1 cellular context compared by ENCODE assay signal in genomic region chr1:160579216-160579701, GRCh38.
A peak's percentile ranks its signal among the peaks of the same experiment; 100 is the strongest.
TF ChIP-seq lines count a peak whose summit lies in the region.

Gene CD84 (minus strand): TSS chr1:160579496. CDS start chr1:160579437, 59 bp downstream.

TF ChIP-seq in K562, 482 proteins besides CTCF, POLR2A, EP300 and RAD21 (continued from another document):
- TF ChIP-seq ZNF639 (CRISPR knock-in tag; conservative IDR thresholded peaks at IDR 0.05 in 1 of 2, IDR thresholded peaks at IDR 0.05 in 1 of 2) = peak in 1 of 2 experiments; percentile 80; a peak in 2 of 4 replicates
- no peak for TF ChIP-seq LARP7 (IDR thresholded peaks at IDR 0.05)
- TF ChIP-seq ZNF133 (CRISPR knock-in tag; IDR thresholded peaks at IDR 0.05) = no peak
- TF ChIP-seq SPI1 (IDR thresholded peaks at IDR 0.05; ENCODE audit: borderline replicate concordance, low read depth, low read length) = peak; percentile 40; the same call in 1 of the 2 replicates
- peak; percentile 2; the same call in 1 of the 2 replicates for TF ChIP-seq ZNF395 (CRISPR knock-in tag; IDR thresholded peaks at IDR 0.05)
- no peak for TF ChIP-seq NR1H2 (CRISPR knock-in tag; IDR thresholded peaks at IDR 0.05)
- TF ChIP-seq ZBTB40 (IDR thresholded peaks at IDR 0.05) = peak; percentile 74
- no peak for TF ChIP-seq ZBTB40 (CRISPR knock-in tag; IDR thresholded peaks at IDR 0.05)
- TF ChIP-seq ATF1 (CRISPR knock-in tag; IDR thresholded peaks at IDR 0.05) = no peak
- peak; percentile 15 for TF ChIP-seq ATF1 (tag; IDR thresholded peaks at IDR 0.05)
